ENCODE assay signal across 21 cellular contexts in genomic region chr7:4816419-4817080, GRCh38. TPM values are rescaled to one million over a fixed set of nuclear protein-coding genes. Genes with fewer than 3 reads are reported as not detected.
DNase-seq lines count a peak whose midpoint lies in the region; ATAC-seq and TF ChIP-seq lines count a peak whose summit lies in the region.
"Had no signal": no experiment of that assay in that cellular context is flagged by ENCODE, and none has a peak within 500 bp of the region (broad histone marks: within the 10 kb centered on the region; RNA-seq: fewer than 3 reads in every experiment).

No MANE protein-coding gene starts in this region.

- no peak overlapping the region for H3K27ac ChIP-seq in BLaER1
- H3K27ac ChIP-seq in lower lobe of right lung = no peak overlapping the region
- no peak overlapping the region for H3K27ac ChIP-seq in ascending aorta
- H3K27ac ChIP-seq: A549, C4-2B had no signal

- TF ChIP-seq CTCF in WTC11 (IDR thresholded peaks at IDR 0.05) (no peak), lower lobe of right lung (IDR thresholded peaks at IDR 0.05) (no peak), ascending aorta (IDR thresholded peaks at IDR 0.05) (no peak)

- H3K4me3 ChIP-seq in BLaER1 (no peak overlapping the region), H7 (ENCODE audit: insufficient read depth, low read depth, low read length) (no peak overlapping the region), lower lobe of right lung (no peak overlapping the region), ascending aorta (no peak overlapping the region)
- H3K4me3 ChIP-seq: A549, GM23338 had no signal

- intact Hi-C loops in lower lobe of right lung (cut with DNase I) = no loop called here
- intact Hi-C loops in ascending aorta (cut with DNase I) = no loop called here

- no peak overlapping the region for H3K4me3 Mint-ChIP-seq in WTC11
- H3K4me3 Mint-ChIP-seq: CD4-positive, CD25-positive, alpha-beta regulatory T cell; CD8-positive, alpha-beta T cell; GM23338 had no signal

- H3K9me3 Mint-ChIP-seq in WTC11 = peaks cover 7% of the 10 kb centered on the region
- H3K9me3 Mint-ChIP-seq: CD8-positive, alpha-beta T cell had no signal

- H3K4me2 ChIP-seq in BLaER1 = peak overlapping the region; percentile 97
- H3K4me2 ChIP-seq: A549, GM23338 had no signal

- peaks cover 4% of the 10 kb centered on the region; the same call in 1 of the 2 replicates for H3K27me3 Mint-ChIP-seq in WTC11 (ENCODE audit: low read depth)

- no peaks in the 10 kb centered on the region for H3K4me1 Mint-ChIP-seq in WTC11
- H3K4me1 Mint-ChIP-seq: CD4-positive, CD25-positive, alpha-beta regulatory T cell; GM23338 had no signal

- H3K9me3 ChIP-seq in BLaER1 = no peaks in the 10 kb centered on the region; the same call in 1 of the 2 replicates
- H3K9me3 ChIP-seq in lower lobe of right lung = no peaks in the 10 kb centered on the region
- no peaks in the 10 kb centered on the region for H3K9me3 ChIP-seq in ascending aorta
- H3K9me3 ChIP-seq: A549, BE2C, Caco-2 had no signal

- ATAC-seq in WTC11 (no peak), lower lobe of right lung (no peak), GM18511 (IDR thresholded peaks at IDR 0.05; ENCODE audit: unreplicated experiment) (no peak)
- ATAC-seq: A549; CD8-positive, alpha-beta T cell; HCT116 had no signal

- peaks cover 99% of the 10 kb centered on the region for H3K4me1 ChIP-seq in BLaER1
- no peaks in the 10 kb centered on the region for H3K4me1 ChIP-seq in lower lobe of right lung
- peaks cover 0 to 6% of the 10 kb centered on the region in 2 donors for H3K4me1 ChIP-seq in ascending aorta
- H3K4me1 ChIP-seq: A549, BE2C, Caco-2 had no signal

- H3K9ac ChIP-seq in BLaER1 = peak overlapping the region; percentile 28; the same call in 1 of the 2 replicates

- DNase-seq in H7 (peak; percentile 63), WTC11 (ENCODE audit: low spot score) (no peak), lower lobe of right lung (peak; percentile 40), NOMO-1 treated with DMSO at 0.1 percent for 48 hours (lab: John Stamatoyannopoulos, UW; ENCODE audit: unreplicated experiment) (no peak), NCI-H1092 treated with DMSO at 0.1 percent for 48 hours (lab: John Stamatoyannopoulos, UW) (no peak), ascending aorta (ENCODE audit: low spot score in 2 of 2) (no peak)
- DNase-seq: 8988T; ACHN; AML-193; BE2C; Caco-2; CD4-positive, CD25-positive, alpha-beta regulatory T cell; CD8-positive, alpha-beta T cell; DMS153; DND-41 had no signal

- CTCF ChIA-PET in WTC11 (lab: Charles Lee) = interaction anchor here (0.8 to 4.7 kb wide), 8 partner anchors 13 to 67 kb away, joined by 3 to 47 read pairs (median 10); partner anchors contain the start of gene RADIL

- H3K27ac Mint-ChIP-seq in WTC11 = no peak overlapping the region
- H3K27ac Mint-ChIP-seq: CD4-positive, CD25-positive, alpha-beta regulatory T cell; CD8-positive, alpha-beta T cell; GM23338 had no signal

- H3K36me3 ChIP-seq in BLaER1 (no peaks in the 10 kb centered on the region; the same call in 1 of the 2 replicates), H7 (replicated peaks; ENCODE audit: control insufficient read depth, insufficient read depth, low read length) (no peaks in the 10 kb centered on the region; the same call in 1 of the 2 replicates), lower lobe of right lung (peaks cover 9% of the 10 kb centered on the region), ascending aorta (peaks cover 0 to 5% of the 10 kb centered on the region in 2 donors)
- H3K36me3 ChIP-seq: BE2C had no signal

- H3K36me3 Mint-ChIP-seq in WTC11 = peaks cover 3% of the 10 kb centered on the region; the same call in 1 of the 2 replicates
- H3K36me3 Mint-ChIP-seq: CD4-positive, CD25-positive, alpha-beta regulatory T cell; CD8-positive, alpha-beta T cell had no signal

- POLR2A ChIA-PET in WTC11 (lab: Charles Lee) = no interaction called here

- H3K27me3 ChIP-seq in BLaER1 (no peaks in the 10 kb centered on the region), H7 (ENCODE audit: control insufficient read depth, insufficient read depth, low read length) (no peaks in the 10 kb centered on the region), lower lobe of right lung (ENCODE audit: low read depth) (no peaks in the 10 kb centered on the region), ascending aorta (no peaks in the 10 kb centered on the region)
- H3K27me3 ChIP-seq: BE2C had no signal

- H4K20me1 ChIP-seq in BLaER1 = no peaks in the 10 kb centered on the region

TF ChIP-seq in WTC11, 78 proteins besides CTCF, POLR2A, EP300 and RAD21:
- TF ChIP-seq TP53 (CRISPR knock-in tag; IDR thresholded peaks at IDR 0.05) (no peak), JUN (CRISPR knock-in tag; IDR thresholded peaks at IDR 0.05) (no peak), IRF1 (CRISPR knock-in tag; IDR thresholded peaks at IDR 0.05) (no peak), FOXP1 (CRISPR knock-in tag; IDR thresholded peaks at IDR 0.05; ENCODE audit: borderline replicate concordance) (0 out of 2 replicates have a peak, but pooled peaks have one; percentile 24), E2F1 (CRISPR knock-in tag; IDR thresholded peaks at IDR 0.05) (no peak), SOX15 (CRISPR knock-in tag; IDR thresholded peaks at IDR 0.05) (no peak), NFYB (CRISPR knock-in tag; conservative IDR thresholded peaks at IDR 0.05; ENCODE audit: low read depth) (no peak)
- TF ChIP-seq, protein P1, sequence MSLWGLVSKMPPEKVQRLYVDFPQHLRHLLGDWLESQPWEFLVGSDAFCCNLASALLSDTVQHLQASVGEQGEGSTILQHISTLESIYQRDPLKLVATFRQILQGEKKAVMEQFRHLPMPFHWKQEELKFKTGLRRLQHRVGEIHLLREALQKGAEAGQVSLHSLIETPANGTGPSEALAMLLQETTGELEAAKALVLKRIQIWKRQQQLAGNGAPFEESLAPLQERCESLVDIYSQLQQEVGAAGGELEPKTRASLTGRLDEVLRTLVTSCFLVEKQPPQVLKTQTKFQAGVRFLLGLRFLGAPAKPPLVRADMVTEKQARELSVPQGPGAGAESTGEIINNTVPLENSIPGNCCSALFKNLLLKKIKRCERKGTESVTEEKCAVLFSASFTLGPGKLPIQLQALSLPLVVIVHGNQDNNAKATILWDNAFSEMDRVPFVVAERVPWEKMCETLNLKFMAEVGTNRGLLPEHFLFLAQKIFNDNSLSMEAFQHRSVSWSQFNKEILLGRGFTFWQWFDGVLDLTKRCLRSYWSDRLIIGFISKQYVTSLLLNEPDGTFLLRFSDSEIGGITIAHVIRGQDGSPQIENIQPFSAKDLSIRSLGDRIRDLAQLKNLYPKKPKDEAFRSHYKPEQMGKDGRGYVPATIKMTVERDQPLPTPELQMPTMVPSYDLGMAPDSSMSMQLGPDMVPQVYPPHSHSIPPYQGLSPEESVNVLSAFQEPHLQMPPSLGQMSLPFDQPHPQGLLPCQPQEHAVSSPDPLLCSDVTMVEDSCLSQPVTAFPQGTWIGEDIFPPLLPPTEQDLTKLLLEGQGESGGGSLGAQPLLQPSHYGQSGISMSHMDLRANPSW (CRISPR knock-in tag; conservative IDR thresholded peaks at IDR 0.05; ENCODE audit: low read depth) = no peak
TF ChIP-seq in WTC11: peak in this region for 1.

RNA-seq across cellular contexts. Expression of gene AP5Z1, which starts 41.1 kb away (rescaled TPM):
- 22.4 and 25.6 TPM in 2 replicates for total RNA-seq in H7 (2014; rRNA removed; shearing (Covaris generic))
- total RNA-seq in WTC11 (2021) (25.6 to 29.4 TPM (median 27.9 TPM) in 3 replicates), lower lobe of right lung (50.4 TPM), ascending aorta (115 TPM)

RNA-seq across cellular contexts. Expression of gene PAPOLB, which starts 45.3 kb away (rescaled TPM):
- 0.14 TPM in 1 of 2 replicates, not detected in the other for total RNA-seq in H7 (2014; rRNA removed; shearing (Covaris generic))
- 0.23 to 0.31 TPM (median 0.27 TPM) in 3 replicates for total RNA-seq in WTC11 (2021)
- total RNA-seq in lower lobe of right lung = 0.24 TPM
- not detected for total RNA-seq in ascending aorta
- total RNA-seq: Caco-2; CD4-positive, CD25-positive, alpha-beta regulatory T cell; CD8-positive, alpha-beta T cell had no signal

Comparison
In these comparisons a context has a peak if more than half of its experiments do, and no peak if none do; other contexts are left out.
1. DNase-seq: peak in H7 (single experiment) and lower lobe of right lung (single experiment); none in WTC11 (single experiment), NOMO-1 treated with DMSO at 0.1 percent for 48 hours (single experiment), NCI-H1092 treated with DMSO at 0.1 percent for 48 hours (single experiment) and ascending aorta (0 of 2).